25 cellular contexts compared by ENCODE assay signal in the genomic region with DNA sequence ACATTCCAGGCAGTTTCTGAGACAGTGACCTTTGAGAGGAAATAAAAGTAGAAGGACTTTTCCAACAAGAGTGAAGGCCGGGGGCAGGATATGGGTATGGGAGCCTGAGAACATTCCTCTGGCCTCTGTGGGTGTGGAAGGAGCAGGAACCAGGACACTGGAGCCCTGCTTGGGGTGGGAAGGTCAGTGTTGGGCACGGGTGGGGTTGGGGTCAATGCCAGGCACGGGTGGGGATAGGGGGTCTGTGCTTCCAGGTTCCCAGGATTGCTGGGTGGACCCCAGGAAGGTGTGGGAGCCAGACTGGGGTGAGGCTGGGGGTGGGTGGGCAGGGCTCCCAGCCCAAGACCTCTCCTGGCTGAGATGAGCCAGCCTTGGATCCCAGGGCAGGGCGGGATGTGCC.
"Had no signal": no experiment of that assay in that cellular context is flagged by ENCODE, and none has a peak within 500 bp of the region (broad histone marks: within the 10 kb centered on the region; RNA-seq: fewer than 3 reads in every experiment).

No MANE protein-coding gene starts in this region.

- H3K4me1 ChIP-seq: SJSA1 had no signal

- H3K27ac ChIP-seq: HL-60, KMS-11, RWPE1, SJSA1, SK-N-MC had no signal

- H3K9me3 ChIP-seq: SJSA1 had no signal

- H3K4me3 ChIP-seq: K562, SJSA1, SK-N-MC had no signal

- H3K4me3 Mint-ChIP-seq: IgD-negative memory B cell had no signal

- ATAC-seq: K562, Panc1, PC-3 had no signal

- H3K27me3 ChIP-seq: SJSA1 had no signal

- H3K4me2 ChIP-seq: KMS-11 had no signal

- DNase-seq: Kasumi-1, MM.1S, MV-4-11, NCI-H1048, NCI-H1105, NCI-H1417 treated with DMSO at 0.1 percent for 48 hours, NCI-H187, NCI-H2029, NCI-H2081 treated with DMSO at 0.1 percent for 48 hours, NCI-H2171, NCI-H226, NCI-H446, NCI-H510A, NCI-H524 treated with DMSO at 0.1 percent for 48 hours, NCI-H774, PC-3, SIG-M5 had no signal
